In genomic region chr20:32444474-32445220, GRCh38 we compare ENCODE assay signal across 1 cellular context.
TF ChIP-seq lines count a peak whose summit lies in the region.

No MANE protein-coding gene starts in this region.

TF ChIP-seq in WTC11, 78 proteins besides CTCF, POLR2A, EP300 and RAD21 (continued from another document):
- TF ChIP-seq PRDM15 (CRISPR knock-in tag; IDR thresholded peaks at IDR 0.05): no peak
